ENCODE assay signal across 8 cellular contexts in genomic region chr1:27391511-27392095, GRCh38. TPM values are rescaled to one million over a fixed set of nuclear protein-coding genes. Genes with fewer than 3 reads are reported as not detected.
DNase-seq lines count a peak whose midpoint lies in the region; ATAC-seq, FAIRE-seq and TF ChIP-seq lines count a peak whose summit lies in the region.

No MANE protein-coding gene starts in this region.

- ATAC-seq in heart right ventricle = peak; percentile 23 to 75 (median 60)
- ATAC-seq in pancreas = peak; percentile 20 to 54 (median 42)
- no peak for ATAC-seq in GM19328 (IDR thresholded peaks at IDR 0.05; ENCODE audit: unreplicated experiment)

- DNase-seq in G401 (ENCODE audit: low spot score) = peak; percentile 86
- DNase-seq in NCI-H226 = peak; percentile 48
- peak in 5 of 7 donors; percentile 59 to 88 (median 63) for DNase-seq in adrenal gland
- peak in 1 of 2 donors; percentile 70 for DNase-seq in heart right ventricle
- DNase-seq in pancreas = peak in 5 of 6 donors; percentile 39 to 78 (median 51)
- no peak for DNase-seq in NCI-H2196 (lab: John Stamatoyannopoulos, UW; ENCODE audit: unreplicated experiment)
- DNase-seq in GM19239 (ENCODE audit: insufficient read length, low spot score) = no peak

- TF ChIP-seq POLR2A in adrenal gland (IDR thresholded peaks at IDR 0.05) = no peak

- H3K27me3 ChIP-seq in adrenal gland (no peaks in the 10 kb centered on the region), heart right ventricle (no peaks in the 10 kb centered on the region), pancreas (no peaks in the 10 kb centered on the region)

- 8 to 16% (median 11%) methylated on average over 7 to 13 of the region's 13 CpGs for WGBS in adrenal gland, 4 donors
- WGBS in heart right ventricle, 2 donors = 5 to 7% methylated on average over 13 of the region's 13 CpGs
- WGBS in pancreas, 2 donors = 5 to 7% methylated on average over 13 of the region's 13 CpGs

- no peaks in the 10 kb centered on the region for H3K36me3 ChIP-seq in adrenal gland (replicated peaks in 1 of 2)
- H3K36me3 ChIP-seq in heart right ventricle = no peaks in the 10 kb centered on the region
- no peaks in the 10 kb centered on the region for H3K36me3 ChIP-seq in pancreas

- FAIRE-seq in pancreas (lab: Jason Lieb, UNC) (no peak), GM19239 (lab: Jason Lieb, UNC) (no peak)

- TF ChIP-seq CTCF in adrenal gland (IDR thresholded peaks at IDR 0.05) = no peak
- peak in 5 of 9 donors; percentile 6 to 33 (median 19) for TF ChIP-seq CTCF in heart right ventricle (IDR thresholded peaks at IDR 0.05)
- TF ChIP-seq CTCF in pancreas (IDR thresholded peaks at IDR 0.05) = no peak

- intact Hi-C loops in adrenal gland (cut with DNase I) = loop anchor here (5.0 to 10.0 kb wide), 3 partner anchors 34 to 273 kb away; no protein-coding TSS in a partner anchor
- intact Hi-C loops in heart right ventricle (cut with DNase I) = loop anchor here in 9 of 10 donors (1.0 to 10.0 kb wide), 8 partner anchors 25 to 347 kb away; partner anchors contain the start of gene MAP3K6 (in 1 of the 9)
- intact Hi-C loops in pancreas (cut with DNase I) = loop anchor here (5.0 to 10.0 kb wide), 3 partner anchors 34 to 94 kb away; no protein-coding TSS in a partner anchor

- H3K9me3 ChIP-seq in adrenal gland (replicated peaks in 1 of 3) (no peaks in the 10 kb centered on the region), heart right ventricle (no peaks in the 10 kb centered on the region), pancreas (no peaks in the 10 kb centered on the region)

- peak overlapping the region in 1 of 4 donors; percentile 60 for H3K4me3 ChIP-seq in adrenal gland
- H3K4me3 ChIP-seq in heart right ventricle = peak overlapping the region in 9 of 10 donors; percentile 35 to 69 (median 55)
- peak overlapping the region in 2 of 4 donors; percentile 25 to 59 for H3K4me3 ChIP-seq in pancreas

- in situ Hi-C loops in G401 (cut with HindIII; ENCODE audit: low sequenced_read_pairs) = no loop called here

- H3K27ac ChIP-seq in adrenal gland = peak overlapping the region in 3 of 5 donors; percentile 14 to 63 (median 40)
- H3K27ac ChIP-seq in heart right ventricle = peak overlapping the region; percentile 5 to 82 (median 74)
- H3K27ac ChIP-seq in pancreas = peak overlapping the region in 1 of 4 donors; percentile 8

- H3K4me1 ChIP-seq in adrenal gland (replicated peaks in 1 of 2) (peaks cover 11 to 16% of the 10 kb centered on the region in 2 donors), heart right ventricle (peaks cover 7 to 44% (median 30%) of the 10 kb centered on the region in 9 donors), pancreas (peaks cover 0 to 5% (median 4%) of the 10 kb centered on the region in 3 donors)

RNA-seq across cellular contexts. Expression of gene GPR3, which starts 0.8 kb away (rescaled TPM):
- 2.4 and 6.9 TPM in 2 replicates for total RNA-seq in G401 (2014; rRNA removed; shearing (Covaris generic))
- total RNA-seq in adrenal gland (1 to 10 TPM in 2 of 8 donors, under 1 TPM in 1, not detected in 5; 0.19 to 2.0 (median 1.1) TPM), heart right ventricle (1 to 10 TPM in 2 of 10 donors, under 1 TPM in 7, not detected in 1; 0.27 to 2.0 (median 0.42) TPM), pancreas (under 1 TPM in 3 of 6 donors, not detected in 3; 0.09 to 0.28 (median 0.21) TPM)
- polyA plus RNA-seq in adrenal gland (1 to 10 TPM in 1 of 3 donors, under 1 TPM in 2; 0.40 to 1.0 (median 0.64) TPM), heart right ventricle (1 to 10 TPM in 1 of 2 donors, under 1 TPM in 1; 0.29 to 3.4 TPM), pancreas (under 1 TPM; 0.30 to 0.52 TPM)

RNA-seq across cellular contexts. Expression of gene CD164L2, which starts 8.5 kb away (rescaled TPM):
- not detected in 2 replicates for total RNA-seq in G401 (2014; rRNA removed; shearing (Covaris generic))
- total RNA-seq in adrenal gland (1 to 10 TPM in 1 of 8 donors, under 1 TPM in 2, not detected in 5; 0.18 to 2.6 (median 0.65) TPM), heart right ventricle (not detected), pancreas (under 1 TPM in 4 of 6 donors, not detected in 2; 0.19 to 0.66 (median 0.44) TPM)
- polyA plus RNA-seq in adrenal gland (under 1 TPM in 2 of 3 donors, not detected in 1; 0.13 to 0.16 TPM), heart right ventricle (not detected), pancreas (under 1 TPM; 0.54 to 0.76 TPM)

RNA-seq across cellular contexts. Expression of gene FCN3, which starts 17.0 kb away (rescaled TPM):
- total RNA-seq in G401 (2014; rRNA removed; shearing (Covaris generic)) = not detected in 2 replicates
- 10 to 100 TPM; 14.8 to 83.3 (median 44.8) TPM for total RNA-seq in adrenal gland
- 10 to 100 TPM; 17.0 to 72.8 (median 23.2) TPM for polyA plus RNA-seq in adrenal gland
- 100 to 1,000 TPM in 1 of 10 donors, 10 to 100 TPM in 3, 1 to 10 TPM in 6; 1.6 to 161 (median 4.2) TPM for total RNA-seq in heart right ventricle
- 100 to 1,000 TPM; 124 to 210 TPM for polyA plus RNA-seq in heart right ventricle
- 1 to 10 TPM in 5 of 6 donors, under 1 TPM in 1; 0.39 to 8.5 (median 2.2) TPM for total RNA-seq in pancreas
- 10 to 100 TPM; 16.9 to 19.7 TPM for polyA plus RNA-seq in pancreas

RNA-seq across cellular contexts. Expression of gene MAP3K6, which starts 24.8 kb away (rescaled TPM):
- total RNA-seq in G401 (2014; rRNA removed; shearing (Covaris generic)) = 10.0 and 17.3 TPM in 2 replicates
- total RNA-seq in adrenal gland (10 to 100 TPM; 10.5 to 48.2 (median 26.6) TPM), heart right ventricle (10 to 100 TPM; 18.6 to 71.1 (median 27.1) TPM), pancreas (10 to 100 TPM in 3 of 6 donors, 1 to 10 TPM in 3; 4.7 to 18.7 (median 9.8) TPM)
- polyA plus RNA-seq in adrenal gland (100 to 1,000 TPM in 1 of 3 donors, 10 to 100 TPM in 2; 14.2 to 136 (median 83.9) TPM), heart right ventricle (100 to 1,000 TPM in 1 of 2 donors, 10 to 100 TPM in 1; 58.5 to 179 TPM), pancreas (10 to 100 TPM; 51.2 to 65.7 TPM)

RNA-seq across cellular contexts. Expression of gene SYTL1, which starts 49.8 kb away (rescaled TPM):
- total RNA-seq in G401 (2014; rRNA removed; shearing (Covaris generic)) = 38.2 and 44.0 TPM in 2 replicates
- total RNA-seq in adrenal gland = 1 to 10 TPM in 3 of 8 donors, under 1 TPM in 4, not detected in 1; 0.43 to 2.0 (median 0.99) TPM
- polyA plus RNA-seq in adrenal gland = 10 to 100 TPM in 1 of 3 donors, 1 to 10 TPM in 1, not detected in 1; 3.0 to 10.9 TPM
- total RNA-seq in heart right ventricle = 1 to 10 TPM in 2 of 10 donors, under 1 TPM in 8; 0.30 to 4.3 (median 0.68) TPM
- 1 to 10 TPM in 1 of 2 donors, under 1 TPM in 1; 0.46 to 2.5 TPM for polyA plus RNA-seq in heart right ventricle
- 100 to 1,000 TPM in 4 of 6 donors, 10 to 100 TPM in 2; 45.8 to 128 (median 104) TPM for total RNA-seq in pancreas
- 100 to 1,000 TPM; 207 to 254 TPM for polyA plus RNA-seq in pancreas

Comparison
In these comparisons a context has a peak if more than half of its experiments do, and no peak if none do; other contexts are left out.
1. DNase-seq: peak in G401 (single experiment), NCI-H226 (single experiment), adrenal gland (5 of 7) and pancreas (5 of 6); none in NCI-H2196 (single experiment) and GM19239 (single experiment).
2. CTCF ChIP-seq: peak in heart right ventricle (5 of 9); none in adrenal gland (0 of 6) and pancreas (0 of 4).